In the genomic region with DNA sequence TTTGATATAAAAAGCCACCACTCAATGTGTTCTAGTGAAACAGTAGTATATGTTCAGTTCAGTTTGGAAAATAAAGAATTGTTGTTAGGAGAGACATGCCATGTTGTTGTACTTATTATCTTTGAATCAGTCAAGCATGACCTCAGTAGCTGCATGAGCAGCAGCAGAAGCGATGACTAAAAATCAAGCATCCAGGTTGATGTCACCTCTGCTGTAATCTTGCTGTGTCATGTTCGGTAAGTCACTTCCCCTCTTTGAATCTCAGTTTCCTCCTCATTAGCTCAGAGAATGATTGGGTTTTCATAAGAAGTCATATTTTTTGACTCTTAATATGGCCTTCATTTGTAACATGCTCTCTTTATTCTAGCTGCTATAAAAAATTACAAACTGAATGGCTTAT, we compare ENCODE assay signal across 9 cellular contexts.
DNase-seq lines count a peak whose midpoint lies in the region; ATAC-seq, FAIRE-seq and TF ChIP-seq lines count a peak whose summit lies in the region.
"Had no signal": no experiment of that assay in that cellular context is flagged by ENCODE, and none has a peak within 500 bp of the region (broad histone marks: within the 10 kb centered on the region; RNA-seq: fewer than 3 reads in every experiment).

No MANE protein-coding gene starts in this region.

- H3K27me3 ChIP-seq in PC-9 (ENCODE audit: insufficient read depth, low read depth), result no peaks in the 10 kb centered on the region

- H3K4me2 ChIP-seq in PC-9, result no peak overlapping the region

- CTCF ChIA-PET in PC-9 (lab: Charles Lee), result no interaction called here

- no peaks in the 10 kb centered on the region for H3K36me3 ChIP-seq in PC-9 (ENCODE audit: low read depth)

- peak; percentile 83 for FAIRE-seq in H54 (lab: Jason Lieb, UNC)

- POLR2A ChIA-PET in PC-9 (lab: Charles Lee; ENCODE audit: unreplicated experiment), result interaction anchor here (0.7 kb wide), 1 partner anchor 15 kb away, joined by 6 read pairs; no protein-coding TSS in a partner anchor

- TF ChIP-seq POLR2A in H54 (IDR thresholded peaks at IDR 0.05; ENCODE audit: low read depth, low read length), result no peak

- H3K4me3 ChIP-seq in PC-9, result no peak overlapping the region

- 0 out of 2 replicates have a peak overlapping the region, but pooled peaks have one; percentile 16 for H3K27ac ChIP-seq in PC-9

- H3K9me2 ChIP-seq in PC-9 (ENCODE audit: insufficient read depth), result no peaks in the 10 kb centered on the region

- H3F3A ChIP-seq in PC-9 (ENCODE audit: insufficient read depth, low read depth), result no peaks in the 10 kb centered on the region

- H2AFZ ChIP-seq in PC-9, result peak overlapping the region; percentile 36; the same call in 1 of the 2 replicates

- no peak for TF ChIP-seq CTCF in PC-9 (conservative IDR thresholded peaks at IDR 0.05)

- H3K79me2 ChIP-seq in PC-9 (ENCODE audit: low read depth), result no peaks in the 10 kb centered on the region

- peak; percentile 80 for ATAC-seq in GM18519 (IDR thresholded peaks at IDR 0.05; ENCODE audit: low FRiP score, unreplicated experiment)
- ATAC-seq in GM19328 (IDR thresholded peaks at IDR 0.05; ENCODE audit: unreplicated experiment), result no peak
- no peak for ATAC-seq in HG03139 (IDR thresholded peaks at IDR 0.05; ENCODE audit: unreplicated experiment)

- H4K20me1 ChIP-seq in PC-9 (ENCODE audit: insufficient read depth), result no peaks in the 10 kb centered on the region

- H3K9me3 ChIP-seq in PC-9 (ENCODE audit: insufficient read depth, low read depth), result 0 out of 2 replicates have a peak, but pooled peaks cover 6% of the 10 kb centered on the region

- DNase-seq in H54 (ENCODE audit: insufficient read length, low spot score) (no peak), PC-9 (no peak), kidney tubule cell (ENCODE audit: low spot score) (peak; percentile 97)
- no peak for DNase-seq in activated CD4-positive, alpha-beta T cell treated with anti-CD3 and anti-CD28 coated beads, Interleukin-2, amount 50 U/mL, for 1 hour
- DNase-seq: activated naive CD8-positive, alpha-beta T cell treated with anti-CD3 and anti-CD28 coated beads, Interleukin-2, amount 10 ng/mL, durations not matched to agents 7 days and 5 days; glutamatergic neuron had no signal

- intact Hi-C loops in PC-9 (cut with micrococcal nuclease; ENCODE audit: unreplicated experiment), result no loop called here

- H3K4me1 ChIP-seq in PC-9 (replicated peaks; ENCODE audit: insufficient read depth), result peaks cover 9% of the 10 kb centered on the region

- no TSS peak for BruUV-seq in PC-9 (replicated peaks; lab: Mats Ljungman, UMichigan)
